ENCODE assay signal across 22 cellular contexts in the genomic region with DNA sequence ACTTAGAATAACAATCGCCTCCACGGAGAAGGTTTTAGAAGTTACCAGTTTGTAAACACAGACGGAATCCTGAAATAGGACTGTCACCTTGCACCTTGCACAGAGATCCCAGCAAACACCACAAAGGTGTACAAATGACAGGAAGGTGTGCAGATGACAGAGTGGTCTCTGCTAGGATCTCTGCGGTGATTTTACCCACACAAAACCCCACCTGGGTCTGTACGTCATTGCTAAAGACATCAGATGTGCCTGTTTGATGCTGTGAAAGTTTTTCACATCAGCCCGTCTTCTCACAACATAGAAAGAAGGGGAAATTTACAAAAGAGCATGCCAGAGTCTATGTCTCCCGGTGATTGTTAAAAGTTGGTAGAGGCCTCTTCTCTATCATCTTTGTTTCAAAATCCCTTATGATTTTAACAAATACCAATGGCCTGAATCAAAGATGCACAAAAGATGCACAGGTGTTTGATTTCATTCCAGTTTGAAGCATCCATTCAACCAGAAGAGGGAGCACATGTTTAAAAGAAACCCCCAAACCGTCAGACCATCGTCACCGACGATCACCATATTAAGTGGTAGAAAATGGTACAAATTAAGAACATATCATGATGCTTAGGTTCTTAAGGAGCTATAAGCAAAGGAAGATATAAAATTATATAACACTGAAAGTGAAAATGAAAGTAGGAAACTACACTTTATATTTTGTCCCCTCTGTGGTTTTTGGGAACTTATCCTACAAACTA.
DNase-seq lines count a peak whose midpoint lies in the region; ATAC-seq, FAIRE-seq and TF ChIP-seq lines count a peak whose summit lies in the region.
"Had no signal": no experiment of that assay in that cellular context is flagged by ENCODE, and none has a peak within 500 bp of the region (broad histone marks: within the 10 kb centered on the region; RNA-seq: fewer than 3 reads in every experiment).

No MANE protein-coding gene starts in this region.

- no peak for TF ChIP-seq EP300 in A549 (IDR thresholded peaks at IDR 0.05)

- H3K4me1 Mint-ChIP-seq in CD8-positive, alpha-beta memory T cell: peaks cover 15 to 23% (median 18%) of the 10 kb centered on the region in 3 donors
- peaks cover 0 to 7% of the 10 kb centered on the region in 2 donors for H3K4me1 Mint-ChIP-seq in effector memory CD8-positive, alpha-beta T cell (ENCODE audit: low read depth in 2 of 2)
- no peaks in the 10 kb centered on the region for H3K4me1 Mint-ChIP-seq in chondrocyte (ENCODE audit: low read depth)

- no peaks in the 10 kb centered on the region for H3K4me1 ChIP-seq in A549
- H3K4me1 ChIP-seq in CD8-positive, alpha-beta memory T cell (ENCODE audit: insufficient read depth, low read length): no peaks in the 10 kb centered on the region
- H3K4me1 ChIP-seq in pancreas: peaks cover 0 to 10% (median 0%) of the 10 kb centered on the region in 3 donors
- H3K4me1 ChIP-seq: parathyroid adenoma had no signal

- no peaks in the 10 kb centered on the region for H3K9me3 Mint-ChIP-seq in CD8-positive, alpha-beta memory T cell
- H3K9me3 Mint-ChIP-seq in effector memory CD8-positive, alpha-beta T cell: no peaks in the 10 kb centered on the region
- no peaks in the 10 kb centered on the region for H3K9me3 Mint-ChIP-seq in chondrocyte (ENCODE audit: low read depth)
- H3K9me3 Mint-ChIP-seq: activated T-cell treated with anti-CD3 and anti-CD28 coated beads, Interleukin-2, amount 50 U/mL, for 72 hours had no signal

- H3K9me3 ChIP-seq in A549: no peaks in the 10 kb centered on the region
- no peaks in the 10 kb centered on the region for H3K9me3 ChIP-seq in CD8-positive, alpha-beta memory T cell (ENCODE audit: low read length)
- no peaks in the 10 kb centered on the region for H3K9me3 ChIP-seq in pancreas
- H3K9me3 ChIP-seq: stomach had no signal

- intact Hi-C loops in pancreas (cut with DNase I): no loop called here

- ATAC-seq in A549 (no peak), GM21717 (IDR thresholded peaks at IDR 0.05; ENCODE audit: unreplicated experiment) (no peak), HG03460 (IDR thresholded peaks at IDR 0.05; ENCODE audit: unreplicated experiment) (no peak), pancreas (no peak)
- no peak for ATAC-seq in effector memory CD8-positive, alpha-beta T cell (replicated peaks)
- ATAC-seq: activated T-cell treated with anti-CD3 and anti-CD28 coated beads, Interleukin-2, amount 50 U/mL, for 72 hours; GM12878 had no signal

- DNase-seq in A549 (ENCODE audit: low read depth in 1 of 2, low spot score in 1 of 2) (no peak), NCI-H748 treated with DMSO at 0.1 percent for 48 hours (lab: John Stamatoyannopoulos, UW) (peak; percentile 32), chondrocyte (ENCODE audit: low spot score) (no peak), pancreas (no peak)
- peak in 1 of 5 donors; percentile 15 for DNase-seq in CD8-positive, alpha-beta memory T cell
- no peak for DNase-seq in effector memory CD8-positive, alpha-beta T cell
- DNase-seq: activated CD4-positive, CD25-positive, alpha-beta regulatory T cell; activated T-cell treated with anti-CD3 and anti-CD28 coated beads, Interleukin-2, amount 50 U/mL, for 72 hours; AML-193; GF-D8; NCI-H1105 treated with DMSO at 0.1 percent for 48 hours; NK-92 treated with Interleukin-12 subunit alpha and Interleukin-12 subunit beta, amount 100 ng/mL, for 24 hours; SHP77; stimulated activated CD4-positive, alpha-beta T cell treated with anti-CD3 and anti-CD28 coated beads, Interleukin-2, amount 100 ng/mL, for 24 hours; stomach had no signal

- H3K27ac ChIP-seq in A549: no peak overlapping the region
- H3K27ac ChIP-seq in CD8-positive, alpha-beta memory T cell (ENCODE audit: low read depth, low read length): no peak overlapping the region
- no peak overlapping the region for H3K27ac ChIP-seq in pancreas
- H3K27ac ChIP-seq: HL-60, parathyroid adenoma, stomach had no signal

- 0 out of 3 replicates have a peak, but pooled peaks have one; percentile 7 for TF ChIP-seq CTCF in A549 (IDR thresholded peaks at IDR 0.05)
- no peak for TF ChIP-seq CTCF in chondrocyte (IDR thresholded peaks at IDR 0.05)
- no peak for TF ChIP-seq CTCF in pancreas (IDR thresholded peaks at IDR 0.05)

- H3K4me3 Mint-ChIP-seq in CD8-positive, alpha-beta memory T cell: peak overlapping the region; percentile 4 to 71 (median 49)
- peak overlapping the region; percentile 24 to 50 for H3K4me3 Mint-ChIP-seq in effector memory CD8-positive, alpha-beta T cell
- H3K4me3 Mint-ChIP-seq in chondrocyte (ENCODE audit: unreplicated experiment): no peak overlapping the region

- H3K36me3 Mint-ChIP-seq in CD8-positive, alpha-beta memory T cell: no peaks in the 10 kb centered on the region
- no peaks in the 10 kb centered on the region for H3K36me3 Mint-ChIP-seq in effector memory CD8-positive, alpha-beta T cell (ENCODE audit: insufficient read depth)
- H3K36me3 Mint-ChIP-seq in chondrocyte (ENCODE audit: low read depth): no peaks in the 10 kb centered on the region

- peaks cover 2 to 4% of the 10 kb centered on the region in 2 donors for H3K27me3 Mint-ChIP-seq in CD8-positive, alpha-beta memory T cell
- H3K27me3 Mint-ChIP-seq in effector memory CD8-positive, alpha-beta T cell: peaks cover 0 to 3% of the 10 kb centered on the region in 2 donors
- peaks cover 19% of the 10 kb centered on the region for H3K27me3 Mint-ChIP-seq in chondrocyte (ENCODE audit: low read depth)

- FAIRE-seq in A549 (lab: Jason Lieb, UNC) (no peak), pancreas (lab: Jason Lieb, UNC) (no peak)
- FAIRE-seq: D721Med, GM12878 had no signal

- no peak overlapping the region for H3K4me3 ChIP-seq in A549
- no peak overlapping the region for H3K4me3 ChIP-seq in CD8-positive, alpha-beta memory T cell (ENCODE audit: low read length)
- H3K4me3 ChIP-seq in pancreas: no peak overlapping the region
- H3K4me3 ChIP-seq: GM12878, lung, stomach had no signal

- 0 out of 5 replicates have a peak, but pooled peaks of 1 of the 2 experiments have one; percentile 2 for TF ChIP-seq RAD21 in A549 (conservative IDR thresholded peaks at IDR 0.05 in 1 of 2, IDR thresholded peaks at IDR 0.05 in 1 of 2)

- no peak for TF ChIP-seq POLR2A in A549 (IDR thresholded peaks at IDR 0.05; ENCODE audit: low read length)

- CTCF ChIA-PET in A549 (lab: Yijun Ruan, JAX): interaction anchor here (0.6 to 1.0 kb wide), 2 partner anchors 9 to 815 kb away, joined by 3 read pairs; no protein-coding TSS in a partner anchor
- CTCF ChIA-PET in CD8-positive, alpha-beta memory T cell (lab: Charles Lee): no interaction called here

- peak overlapping the region in 3 of 8 donors; percentile 17 to 68 (median 29) for H3K27ac Mint-ChIP-seq in CD8-positive, alpha-beta memory T cell
- peak overlapping the region in 1 of 2 donors; percentile 6 for H3K27ac Mint-ChIP-seq in effector memory CD8-positive, alpha-beta T cell
- H3K27ac Mint-ChIP-seq in chondrocyte (ENCODE audit: unreplicated experiment): no peak overlapping the region
- H3K27ac Mint-ChIP-seq: activated T-cell treated with anti-CD3 and anti-CD28 coated beads, Interleukin-2, amount 50 U/mL, for 72 hours had no signal

- WGBS in A549 (ENCODE audit: missing lambda C conversion rate): 41% methylated on average over 11 of the region's 11 CpGs
- 71 to 78% methylated on average over 11 of the region's 11 CpGs for WGBS in pancreas, 2 donors

- H3K4me2 ChIP-seq in A549: peak overlapping the region; percentile 53

- H3K36me3 ChIP-seq in CD8-positive, alpha-beta memory T cell (ENCODE audit: insufficient read depth, low read length): no peaks in the 10 kb centered on the region
- H3K36me3 ChIP-seq in pancreas: no peaks in the 10 kb centered on the region
- H3K36me3 ChIP-seq: stomach had no signal

- H3K27me3 ChIP-seq in CD8-positive, alpha-beta memory T cell (ENCODE audit: insufficient read depth, low read length, poor library complexity, severe bottlenecking): no peaks in the 10 kb centered on the region
- H3K27me3 ChIP-seq in pancreas: no peaks in the 10 kb centered on the region
- H3K27me3 ChIP-seq: stomach had no signal

- POLR2A ChIA-PET in A549 (lab: Yijun Ruan, JAX): no interaction called here
- POLR2A ChIA-PET in CD8-positive, alpha-beta memory T cell (lab: Charles Lee): no interaction called here

TF ChIP-seq in A549, 52 proteins besides CTCF, POLR2A, EP300 and RAD21 (continues in another document):
- TF ChIP-seq BHLHE40 (IDR thresholded peaks at IDR 0.05; ENCODE audit: low read depth, low read length): no peak
- TF ChIP-seq, protein P1, sequence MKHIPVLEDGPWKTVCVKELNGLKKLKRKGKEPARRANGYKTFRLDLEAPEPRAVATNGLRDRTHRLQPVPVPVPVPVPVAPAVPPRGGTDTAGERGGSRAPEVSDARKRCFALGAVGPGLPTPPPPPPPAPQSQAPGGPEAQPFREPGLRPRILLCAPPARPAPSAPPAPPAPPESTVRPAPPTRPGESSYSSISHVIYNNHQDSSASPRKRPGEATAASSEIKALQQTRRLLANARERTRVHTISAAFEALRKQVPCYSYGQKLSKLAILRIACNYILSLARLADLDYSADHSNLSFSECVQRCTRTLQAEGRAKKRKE (CRISPR knock-in tag; IDR thresholded peaks at IDR 0.05; ENCODE audit: low read depth): no peak
- TF ChIP-seq, protein P2, sequence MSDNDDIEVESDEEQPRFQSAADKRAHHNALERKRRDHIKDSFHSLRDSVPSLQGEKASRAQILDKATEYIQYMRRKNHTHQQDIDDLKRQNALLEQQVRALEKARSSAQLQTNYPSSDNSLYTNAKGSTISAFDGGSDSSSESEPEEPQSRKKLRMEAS (IDR thresholded peaks at IDR 0.05): no peak
- no peak for TF ChIP-seq RFX5 (IDR thresholded peaks at IDR 0.05)
- TF ChIP-seq EHMT2 (IDR thresholded peaks at IDR 0.05; ENCODE audit: low read depth): no peak
- TF ChIP-seq HOXA7 (CRISPR knock-in tag; IDR thresholded peaks at IDR 0.05): no peak
- no peak for TF ChIP-seq NPAS2 (CRISPR knock-in tag; IDR thresholded peaks at IDR 0.05; ENCODE audit: borderline replicate concordance)
- TF ChIP-seq, protein P3, sequence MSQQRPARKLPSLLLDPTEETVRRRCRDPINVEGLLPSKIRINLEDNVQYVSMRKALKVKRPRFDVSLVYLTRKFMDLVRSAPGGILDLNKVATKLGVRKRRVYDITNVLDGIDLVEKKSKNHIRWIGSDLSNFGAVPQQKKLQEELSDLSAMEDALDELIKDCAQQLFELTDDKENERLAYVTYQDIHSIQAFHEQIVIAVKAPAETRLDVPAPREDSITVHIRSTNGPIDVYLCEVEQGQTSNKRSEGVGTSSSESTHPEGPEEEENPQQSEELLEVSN (IDR thresholded peaks at IDR 0.05; ENCODE audit: borderline replicate concordance, low read depth): no peak
- no peak for TF ChIP-seq MAFK (IDR thresholded peaks at IDR 0.05; ENCODE audit: partially characterized antibody)
- TF ChIP-seq SREBF2 (IDR thresholded peaks at IDR 0.05): no peak
- no peak for TF ChIP-seq KDM1A (IDR thresholded peaks at IDR 0.05; ENCODE audit: low read depth)
